In the genomic region with DNA sequence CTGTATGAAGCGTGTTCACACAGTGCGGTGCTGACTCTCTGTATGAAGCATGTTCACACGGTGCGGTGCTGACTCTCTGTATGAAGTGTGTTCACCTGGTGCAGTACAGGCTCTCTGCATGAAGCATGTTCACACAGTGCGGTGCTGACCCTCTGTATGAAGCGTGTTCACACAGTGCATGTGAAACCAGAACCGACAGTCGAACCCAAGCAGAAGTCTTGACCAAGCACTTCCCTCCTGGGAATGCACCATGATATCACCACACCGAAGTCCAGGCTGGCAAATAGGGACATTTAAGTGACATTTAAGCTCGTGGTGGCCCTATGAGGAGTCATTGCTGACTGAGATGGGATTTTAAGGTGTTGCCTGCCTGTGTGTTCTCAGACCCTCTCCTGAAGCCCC, we compare ENCODE assay signal across 12 cellular contexts. TPM values are rescaled to one million over a fixed set of nuclear protein-coding genes. Genes with fewer than 3 reads are reported as not detected.
DNase-seq lines count a peak whose midpoint lies in the region; ATAC-seq and TF ChIP-seq lines count a peak whose summit lies in the region.
"Had no signal": no experiment of that assay in that cellular context is flagged by ENCODE, and none has a peak within 500 bp of the region (broad histone marks: within the 10 kb centered on the region; RNA-seq: fewer than 3 reads in every experiment).

No MANE protein-coding gene starts in this region.

- no peaks in the 10 kb centered on the region for H4K20me1 ChIP-seq in mammary epithelial cell (ENCODE audit: insufficient read depth, low read length)

- intact Hi-C loops in mammary epithelial cell (cut with micrococcal nuclease) (no loop called here), gastrocnemius medialis (cut with DNase I; ENCODE audit: low total_unique reads) (no loop called here)

- peak overlapping the region; percentile 71 to 93 (median 76) for H3K27ac Mint-ChIP-seq in CD4-positive, CD25-positive, alpha-beta regulatory T cell
- peak overlapping the region; percentile 38 for H3K27ac Mint-ChIP-seq in activated naive CD8-positive, alpha-beta T cell treated with anti-CD3 and anti-CD28 coated beads, Interleukin-2, amount 50 U/mL, for 24 hours
- peak overlapping the region; percentile 69 to 99 (median 84) for H3K27ac Mint-ChIP-seq in nephron

- H3K36me3 ChIP-seq in CD4-positive, CD25-positive, alpha-beta regulatory T cell (ENCODE audit: control insufficient read depth, insufficient read depth, low read length): no peaks in the 10 kb centered on the region
- H3K36me3 ChIP-seq in mammary epithelial cell (ENCODE audit: insufficient read depth, low read length): no peaks in the 10 kb centered on the region
- H3K36me3 ChIP-seq in gastrocnemius medialis: no peaks in the 10 kb centered on the region
- H3K36me3 ChIP-seq: breast epithelium had no signal

- H3K4me1 Mint-ChIP-seq in CD4-positive, CD25-positive, alpha-beta regulatory T cell: peaks cover 37 to 69% (median 58%) of the 10 kb centered on the region in 4 donors
- H3K4me1 Mint-ChIP-seq in activated naive CD8-positive, alpha-beta T cell treated with anti-CD3 and anti-CD28 coated beads, Interleukin-2, amount 50 U/mL, for 24 hours: peaks cover 72% of the 10 kb centered on the region
- peaks cover 59% of the 10 kb centered on the region for H3K4me1 Mint-ChIP-seq in nephron

- in situ Hi-C loops in mammary epithelial cell (cut with MboI; ENCODE audit: low sequenced_read_pairs in 2 of 2): loop anchor here (5.0 to 10.0 kb wide), 2 partner anchors 62 to 66 kb away; no protein-coding TSS in a partner anchor
- in situ Hi-C loops in gastrocnemius medialis (cut with MboI; ENCODE audit: low sequenced_read_pairs in 4 of 4): no loop called here

- H3K9ac ChIP-seq in mammary epithelial cell (ENCODE audit: insufficient read depth, low read length): no peak overlapping the region

- H3K36me3 Mint-ChIP-seq in CD4-positive, CD25-positive, alpha-beta regulatory T cell: peaks cover 3% of the 10 kb centered on the region
- peaks cover 2% of the 10 kb centered on the region for H3K36me3 Mint-ChIP-seq in activated naive CD8-positive, alpha-beta T cell treated with anti-CD3 and anti-CD28 coated beads, Interleukin-2, amount 50 U/mL, for 24 hours (ENCODE audit: low read depth)
- H3K36me3 Mint-ChIP-seq in nephron (ENCODE audit: low read depth): no peaks in the 10 kb centered on the region

- DNase-seq in CD4-positive, CD25-positive, alpha-beta regulatory T cell: no peak
- DNase-seq in HL-60 (ENCODE audit: low read depth in 1 of 2, low spot score in 1 of 2) (no peak), mammary epithelial cell (no peak), gastrocnemius medialis (no peak), midbrain (lab: John Stamatoyannopoulos, UW) (no peak)
- no peak for DNase-seq in activated naive CD8-positive, alpha-beta T cell treated with anti-CD3 and anti-CD28 coated beads, Interleukin-2, amount 50 U/mL, for 24 hours
- DNase-seq in stimulated activated naive CD4-positive, alpha-beta T cell treated with Interleukin-2 at 50 U/mL for 16 hours (lab: John Stamatoyannopoulos, UW): no peak
- DNase-seq: OCI-M1 had no signal

- H3K9me3 ChIP-seq in CD4-positive, CD25-positive, alpha-beta regulatory T cell (ENCODE audit: control insufficient read depth in 2 of 2, low read length in 2 of 2): no peaks in the 10 kb centered on the region
- H3K9me3 ChIP-seq in mammary epithelial cell (replicated peaks; ENCODE audit: insufficient read depth, low read length): no peaks in the 10 kb centered on the region
- no peaks in the 10 kb centered on the region for H3K9me3 ChIP-seq in gastrocnemius medialis
- H3K9me3 ChIP-seq: breast epithelium had no signal

- H3K4me3 Mint-ChIP-seq in CD4-positive, CD25-positive, alpha-beta regulatory T cell: peak overlapping the region in 2 of 4 donors; percentile 65 to 74
- peak overlapping the region; percentile 79 for H3K4me3 Mint-ChIP-seq in activated naive CD8-positive, alpha-beta T cell treated with anti-CD3 and anti-CD28 coated beads, Interleukin-2, amount 50 U/mL, for 24 hours
- peak overlapping the region in 2 of 3 experiments; percentile 41 to 44 for H3K4me3 Mint-ChIP-seq in nephron

- no TSS peak for BruUV-seq in mammary epithelial cell (replicated peaks; lab: Mats Ljungman, UMichigan)

- peaks cover 0 to 6% (median 4%) of the 10 kb centered on the region in 7 donors for H3K9me3 Mint-ChIP-seq in CD4-positive, CD25-positive, alpha-beta regulatory T cell
- peaks cover 4% of the 10 kb centered on the region for H3K9me3 Mint-ChIP-seq in activated naive CD8-positive, alpha-beta T cell treated with anti-CD3 and anti-CD28 coated beads, Interleukin-2, amount 50 U/mL, for 24 hours
- no peaks in the 10 kb centered on the region for H3K9me3 Mint-ChIP-seq in nephron

- no peak overlapping the region for H3K4me2 ChIP-seq in mammary epithelial cell (ENCODE audit: insufficient read depth, low read depth, low read length)

- CTCF ChIA-PET in mammary epithelial cell (lab: Charles Lee; ENCODE audit: low non-redundant PET): no interaction called here

- dilution Hi-C loops in mammary epithelial cell (cut with HindIII; ENCODE audit: low sequenced_read_pairs): no loop called here

- H3K79me2 ChIP-seq in mammary epithelial cell (ENCODE audit: insufficient read depth, low read length): no peaks in the 10 kb centered on the region

- peaks cover 67% of the 10 kb centered on the region for H3K4me1 ChIP-seq in CD4-positive, CD25-positive, alpha-beta regulatory T cell (ENCODE audit: control insufficient read depth, insufficient read depth, low read length, poor library complexity, severe bottlenecking)
- H3K4me1 ChIP-seq in mammary epithelial cell (ENCODE audit: insufficient read depth, low read length) (peaks cover 9% of the 10 kb centered on the region), gastrocnemius medialis (peaks cover 3 to 19% of the 10 kb centered on the region in 2 donors)
- H3K4me1 ChIP-seq: breast epithelium had no signal

- no peak for TF ChIP-seq CTCF in HL-60 (IDR thresholded peaks at IDR 0.05; ENCODE audit: insufficient read depth, low read length)
- TF ChIP-seq CTCF in nephron (IDR thresholded peaks at IDR 0.05; ENCODE audit: unreplicated experiment in 3 of 3): no peak
- TF ChIP-seq CTCF in mammary epithelial cell (conservative IDR thresholded peaks at IDR 0.05 in 1 of 2, IDR thresholded peaks at IDR 0.05 in 1 of 2; ENCODE audit: extremely low read depth in 1 of 2, insufficient read depth in 1 of 2, low read depth in 1 of 2, low read length in 2 of 2): no peak
- TF ChIP-seq CTCF in gastrocnemius medialis (IDR thresholded peaks at IDR 0.05 in 4 of 5, conservative IDR thresholded peaks at IDR 0.05 in 1 of 5): no peak

- WGBS in mammary epithelial cell (ENCODE audit: low coverage, missing lambda C conversion rate): 99% methylated on average over 10 of the region's 10 CpGs

- no peak for ATAC-seq in CD4-positive, CD25-positive, alpha-beta regulatory T cell (ENCODE audit: low read depth in 2 of 2)
- no peak for ATAC-seq in activated naive CD8-positive, alpha-beta T cell treated with anti-CD3 and anti-CD28 coated beads, Interleukin-2, amount 50 U/mL, for 24 hours
- no peak for ATAC-seq in gastrocnemius medialis

- peak overlapping the region; percentile 92 for H3K27ac ChIP-seq in CD4-positive, CD25-positive, alpha-beta regulatory T cell (ENCODE audit: insufficient read depth, low read length, poor library complexity, severe bottlenecking)
- H3K27ac ChIP-seq in HL-60 (replicated peaks): 0 out of 2 replicates have a peak overlapping the region, but pooled peaks have one; percentile 17
- no peak overlapping the region for H3K27ac ChIP-seq in mammary epithelial cell (ENCODE audit: insufficient read depth, low read depth, low read length)
- H3K27ac ChIP-seq in gastrocnemius medialis: no peak overlapping the region

- no peak for TF ChIP-seq POLR2A in gastrocnemius medialis (IDR thresholded peaks at IDR 0.05)

- no peaks in the 10 kb centered on the region for H3K27me3 ChIP-seq in CD4-positive, CD25-positive, alpha-beta regulatory T cell (ENCODE audit: control insufficient read depth, insufficient read depth, low read length)
- H3K27me3 ChIP-seq in HL-60 (ENCODE audit: insufficient read depth, poor library complexity, severe bottlenecking) (no peaks in the 10 kb centered on the region), mammary epithelial cell (ENCODE audit: insufficient read depth, low read length) (no peaks in the 10 kb centered on the region), gastrocnemius medialis (no peaks in the 10 kb centered on the region)
- H3K27me3 ChIP-seq: breast epithelium had no signal

- no peak overlapping the region for H2AFZ ChIP-seq in mammary epithelial cell (ENCODE audit: low read depth, low read length)

- no peak overlapping the region for H3K4me3 ChIP-seq in CD4-positive, CD25-positive, alpha-beta regulatory T cell (ENCODE audit: low read depth, low read length)
- no peak overlapping the region for H3K4me3 ChIP-seq in HL-60 (replicated peaks; ENCODE audit: insufficient read depth, low read length)
- no peak overlapping the region for H3K4me3 ChIP-seq in mammary epithelial cell (replicated peaks in 1 of 3; ENCODE audit: insufficient read depth in 1 of 3, low read depth in 2 of 3, low read length in 3 of 3)
- H3K4me3 ChIP-seq in gastrocnemius medialis: no peak overlapping the region
- H3K4me3 ChIP-seq: lung had no signal

- peaks cover 3% of the 10 kb centered on the region for H3K27me3 Mint-ChIP-seq in CD4-positive, CD25-positive, alpha-beta regulatory T cell
- H3K27me3 Mint-ChIP-seq in activated naive CD8-positive, alpha-beta T cell treated with anti-CD3 and anti-CD28 coated beads, Interleukin-2, amount 50 U/mL, for 24 hours: no peaks in the 10 kb centered on the region
- H3K27me3 Mint-ChIP-seq in nephron (ENCODE audit: low read depth): peaks cover 3% of the 10 kb centered on the region

RNA-seq across cellular contexts. Expression of a gene that starts 11.3 kb away (rescaled TPM):
- total RNA-seq in CD4-positive, CD25-positive, alpha-beta regulatory T cell: 38.1 TPM
- 100 to 1,000 TPM; 100 to 116 (median 109) TPM for polyA plus RNA-seq in CD4-positive, CD25-positive, alpha-beta regulatory T cell
- total RNA-seq in mammary epithelial cell (10 to 100 TPM; 17.0 to 40.0 TPM), gastrocnemius medialis (10 to 100 TPM; 14.0 to 29.9 (median 24.9) TPM)
- polyA plus RNA-seq in mammary epithelial cell: 91.9 TPM
- 37.4 TPM for polyA minus RNA-seq in mammary epithelial cell

RNA-seq across cellular contexts. Expression of a gene that starts 50.2 kb away (rescaled TPM):
- 48.1 TPM for total RNA-seq in CD4-positive, CD25-positive, alpha-beta regulatory T cell
- polyA plus RNA-seq in CD4-positive, CD25-positive, alpha-beta regulatory T cell: 10 to 100 TPM; 29.1 to 46.2 (median 37.1) TPM
- total RNA-seq in mammary epithelial cell: 1 to 10 TPM in 1 of 2 donors, under 1 TPM in 1; 0.16 to 1.2 TPM
- 0.11 TPM for polyA plus RNA-seq in mammary epithelial cell
- polyA minus RNA-seq in mammary epithelial cell: not detected
- 1 to 10 TPM; 1.0 to 2.1 (median 1.6) TPM for total RNA-seq in gastrocnemius medialis
- total RNA-seq: MCF 10A had no signal

Comparison
In these comparisons a context has a peak if more than half of its experiments do, and no peak if none do; other contexts are left out.
1. H3K27ac ChIP-seq: peak in CD4-positive, CD25-positive, alpha-beta regulatory T cell (single experiment) and HL-60 (single experiment); none in mammary epithelial cell (single experiment) and gastrocnemius medialis (0 of 4).
2. RNA of a gene that starts 50.2 kb away (total RNA-seq): 48.1 TPM in CD4-positive, CD25-positive, alpha-beta regulatory T cell (single experiment); 1.0 to 2.1 TPM in gastrocnemius medialis and 0.16 to 1.2 TPM in mammary epithelial cell; every median in the first group is over 10 times any median in the second.
3. in situ Hi-C loops: an anchor here in mammary epithelial cell (5.0 to 10.0 kb wide); none called in gastrocnemius medialis.
4. Peak in every context shown above with its lines, with median percentiles within 50 percentile points of each other: H3K27ac Mint-ChIP-seq.